ENCODE assay signal across 33 cellular contexts in genomic region chr4:28369504-28369903, GRCh38.
DNase-seq lines count a peak whose midpoint lies in the region; ATAC-seq and TF ChIP-seq lines count a peak whose summit lies in the region.
"Had no signal": no experiment of that assay in that cellular context is flagged by ENCODE, and none has a peak within 500 bp of the region (broad histone marks: within the 10 kb centered on the region; RNA-seq: fewer than 3 reads in every experiment).

No MANE protein-coding gene starts in this region.

- no peak overlapping the region for H2BK5ac ChIP-seq in neuronal stem cell (ENCODE audit: low read length)

- H3K4me3 Mint-ChIP-seq in activated T-cell treated with anti-CD3 and anti-CD28 coated beads, Interleukin-2, amount 50 U/mL, for 24 hours, result no peak overlapping the region
- H3K4me3 Mint-ChIP-seq: activated naive CD8-positive, alpha-beta T cell; effector memory CD8-positive, alpha-beta T cell; natural killer cell had no signal

- H2BK12ac ChIP-seq in neuronal stem cell (ENCODE audit: low read length), result no peak overlapping the region

- H3K9me3 ChIP-seq in SK-N-SH (no peaks in the 10 kb centered on the region), adipocyte (ENCODE audit: control insufficient read depth, low read length) (no peaks in the 10 kb centered on the region), neuronal stem cell (replicated peaks in 1 of 2; ENCODE audit: control insufficient read depth in 2 of 2, insufficient read depth in 1 of 2, low read depth in 1 of 2, low read length in 2 of 2) (no peaks in the 10 kb centered on the region)
- H3K9me3 ChIP-seq: Caco-2, esophagus muscularis mucosa, gastrocnemius medialis, lower lobe of right lung, mucosa of descending colon, transverse colon had no signal

- H3K4me1 Mint-ChIP-seq in activated T-cell treated with anti-CD3 and anti-CD28 coated beads, Interleukin-2, amount 50 U/mL, for 24 hours (ENCODE audit: low read depth), result no peaks in the 10 kb centered on the region
- H3K4me1 Mint-ChIP-seq: natural killer cell had no signal

- H3K27me3 Mint-ChIP-seq in activated T-cell treated with anti-CD3 and anti-CD28 coated beads, Interleukin-2, amount 50 U/mL, for 24 hours, result no peaks in the 10 kb centered on the region
- H3K27me3 Mint-ChIP-seq: activated naive CD8-positive, alpha-beta T cell; effector memory CD8-positive, alpha-beta T cell had no signal

- no peak for ATAC-seq in SK-N-SH treated with all-trans-retinoic acid at 6 μM for 48 hours
- ATAC-seq: effector memory CD8-positive, alpha-beta T cell; gastrocnemius medialis; lower lobe of right lung; mucosa of descending colon; natural killer cell had no signal

- H3K27me3 ChIP-seq in SK-N-SH (ENCODE audit: insufficient read depth) (no peaks in the 10 kb centered on the region), adipocyte (replicated peaks; ENCODE audit: control insufficient read depth, insufficient read depth, low read length) (no peaks in the 10 kb centered on the region), neuronal stem cell (ENCODE audit: control insufficient read depth in 3 of 3, insufficient read depth in 3 of 3, low read depth in 1 of 3, low read length in 3 of 3) (no peaks in the 10 kb centered on the region)
- H3K27me3 ChIP-seq: esophagus muscularis mucosa, gastrocnemius medialis, transverse colon had no signal

- H2AFZ ChIP-seq in SK-N-SH (ENCODE audit: low read depth), result peak overlapping the region; percentile 5; the same call in 1 of the 2 replicates
- no peak overlapping the region for H2AFZ ChIP-seq in neuronal stem cell (ENCODE audit: low read length)
- H2AFZ ChIP-seq: PC-9 had no signal

- H3F3A ChIP-seq in SK-N-SH (replicated peaks; ENCODE audit: insufficient read depth), result no peaks in the 10 kb centered on the region

- DNase-seq in SK-N-SH, result no peak
- peak; percentile 9 for DNase-seq in adipocyte (ENCODE audit: low read depth)
- DNase-seq in fibroblast of mammary gland (ENCODE audit: low read depth), result peak; percentile 56
- no peak for DNase-seq in DMS79 treated with DMSO at 0.1 percent for 48 hours (lab: John Stamatoyannopoulos, UW)
- no peak for DNase-seq in activated T-cell treated with anti-CD3 and anti-CD28 coated beads, Interleukin-2, amount 50 U/mL, for 24 hours
- no peak for DNase-seq in superior temporal gyrus (ENCODE audit: extremely low spot score)
- no peak for DNase-seq in neuronal stem cell (ENCODE audit: low spot score)
- DNase-seq: activated CD4-positive, alpha-beta T cell treated with anti-CD3 and anti-CD28 coated beads for 48 hours; activated CD8-positive, alpha-beta memory T cell treated with anti-CD3 and anti-CD28 coated beads for 24 hours; activated effector memory CD4-positive, alpha-beta T cell treated with Interleukin-2 at 50 U/mL for 16 hours; aorta; Caco-2; central memory CD4-positive, alpha-beta T cell; effector memory CD8-positive, alpha-beta T cell; gastrocnemius medialis; kidney glomerular epithelial cell; lower lobe of right lung; mucosa of descending colon; natural killer cell; NCI-H1105; NCI-H187 treated with DMSO at 0.1 percent for 48 hours; NCI-H524 treated with DMSO at 0.1 percent for 48 hours; PC-9; SHP77 treated with DMSO at 0.1 percent for 48 hours; stimulated activated CD4-positive, alpha-beta T cell treated with anti-CD3 and anti-CD28 coated beads, Interleukin-15, amount 100 ng/mL, for 24 hours; stimulated activated CD4-positive, alpha-beta T cell treated with anti-CD3 and anti-CD28 coated beads, Interleukin-4, amount 100 ng/mL, for 4 hours; SW 1271; transverse colon had no signal

- no peak overlapping the region for H3K14ac ChIP-seq in neuronal stem cell (ENCODE audit: low read length)

- H2AK5ac ChIP-seq in neuronal stem cell (ENCODE audit: low read depth, low read length), result no peak overlapping the region

- H4K20me1 ChIP-seq in SK-N-SH (ENCODE audit: insufficient read depth), result no peaks in the 10 kb centered on the region

- H3K4me2 ChIP-seq in SK-N-SH (no peak overlapping the region), neuronal stem cell (ENCODE audit: insufficient read depth, low read length, poor library complexity, severe bottlenecking) (no peak overlapping the region)
- H3K4me2 ChIP-seq: PC-9 had no signal

- no peak for TF ChIP-seq EP300 in SK-N-SH (IDR thresholded peaks at IDR 0.05; ENCODE audit: borderline replicate concordance in 1 of 2, low read depth in 1 of 2, low read length in 1 of 2)

- H3K9me2 ChIP-seq in SK-N-SH, result no peaks in the 10 kb centered on the region

- H3K4me3 ChIP-seq in SK-N-SH (ENCODE audit: low read depth in 2 of 2, low read length in 1 of 2) (no peak overlapping the region), adipocyte (ENCODE audit: low read length) (no peak overlapping the region), fibroblast of mammary gland (ENCODE audit: control insufficient read depth, low read depth, low read length) (no peak overlapping the region), neuronal stem cell (ENCODE audit: low read length in 2 of 2) (no peak overlapping the region)
- H3K4me3 ChIP-seq: esophagus muscularis mucosa, gastrocnemius medialis, lower lobe of right lung, mucosa of descending colon, PC-9, transverse colon had no signal

- CTCF ChIA-PET in SK-N-SH (lab: Yijun Ruan, JAX), result no interaction called here

- H4K8ac ChIP-seq in neuronal stem cell (ENCODE audit: low read depth, low read length), result no peak overlapping the region

- H2BK15ac ChIP-seq in neuronal stem cell (ENCODE audit: low read length), result no peak overlapping the region

- TF ChIP-seq RAD21 in SK-N-SH (IDR thresholded peaks at IDR 0.05; ENCODE audit: low read length), result no peak

- H3K4me1 ChIP-seq in SK-N-SH (ENCODE audit: control insufficient read depth in 1 of 2, insufficient read depth in 2 of 2, low read depth in 1 of 2, low read length in 1 of 2), result no peaks in the 10 kb centered on the region
- H3K4me1 ChIP-seq in adipocyte (ENCODE audit: control insufficient read depth, insufficient read depth, low read length), result peaks cover 10% of the 10 kb centered on the region
- peaks cover 1 to 2% of the 10 kb centered on the region in 2 donors for H3K4me1 ChIP-seq in neuronal stem cell (ENCODE audit: control insufficient read depth in 2 of 2, insufficient read depth in 1 of 2, low read depth in 1 of 2, low read length in 2 of 2)
- H3K4me1 ChIP-seq: Caco-2, esophagus muscularis mucosa, gastrocnemius medialis, lower lobe of right lung, transverse colon had no signal

- H3K27ac Mint-ChIP-seq in activated T-cell treated with anti-CD3 and anti-CD28 coated beads, Interleukin-2, amount 50 U/mL, for 24 hours, result no peak overlapping the region
- H3K27ac Mint-ChIP-seq: activated naive CD8-positive, alpha-beta T cell; effector memory CD8-positive, alpha-beta T cell; natural killer cell had no signal

- H3K36me3 ChIP-seq in SK-N-SH (replicated peaks in 1 of 2; ENCODE audit: control insufficient read depth in 1 of 2, insufficient read depth in 2 of 2, low read length in 1 of 2), result no peaks in the 10 kb centered on the region
- no peaks in the 10 kb centered on the region for H3K36me3 ChIP-seq in adipocyte (ENCODE audit: control insufficient read depth, insufficient read depth, low read length, severe bottlenecking)
- H3K36me3 ChIP-seq in neuronal stem cell (replicated peaks in 1 of 2; ENCODE audit: control insufficient read depth in 2 of 2, insufficient read depth in 2 of 2, low read length in 2 of 2), result no peaks in the 10 kb centered on the region
- H3K36me3 ChIP-seq: esophagus muscularis mucosa, gastrocnemius medialis, lower lobe of right lung, transverse colon had no signal

- H3K27ac ChIP-seq in SK-N-SH (ENCODE audit: low read depth in 2 of 2, low read length in 1 of 2) (no peak overlapping the region; a peak in 1 of 4 replicates), neuronal stem cell (replicated peaks; ENCODE audit: low read length) (no peak overlapping the region)
- H3K27ac ChIP-seq: 22Rv1, C4-2B, esophagus muscularis mucosa, gastrocnemius medialis, lower lobe of right lung, PC-9, transverse colon had no signal

- no peak overlapping the region for H4K91ac ChIP-seq in neuronal stem cell (ENCODE audit: low read depth, low read length, poor library complexity)

- H3K79me2 ChIP-seq in SK-N-SH (ENCODE audit: insufficient read depth), result no peaks in the 10 kb centered on the region

- no peak overlapping the region for H2BK120ac ChIP-seq in neuronal stem cell (ENCODE audit: low read depth, low read length)

- H3K23ac ChIP-seq in neuronal stem cell (ENCODE audit: low read depth, low read length, poor library complexity), result no peak overlapping the region

- H3K79me1 ChIP-seq in neuronal stem cell (ENCODE audit: low read depth, low read length), result no peaks in the 10 kb centered on the region

- POLR2A ChIA-PET in SK-N-SH (lab: Yijun Ruan, JAX), result no interaction called here

- no peaks in the 10 kb centered on the region for H3K36me3 Mint-ChIP-seq in activated T-cell treated with anti-CD3 and anti-CD28 coated beads, Interleukin-2, amount 50 U/mL, for 24 hours (ENCODE audit: low read depth)
- H3K36me3 Mint-ChIP-seq: activated naive CD8-positive, alpha-beta T cell; natural killer cell had no signal

- no peak overlapping the region for H3K4ac ChIP-seq in neuronal stem cell (ENCODE audit: low read length)

- WGBS in SK-N-SH (ENCODE audit: low lambda C conversion rate), result 14% methylated on average over 1 of the region's 1 CpG
- no CpG with 5 or more reads among the region's 1 CpG for WGBS in neuronal stem cell (ENCODE audit: extremely low coverage in 2 of 2, insufficient read length in 2 of 2, insufficient replicate concordance in 1 of 2), 2 donors

- no peak for TF ChIP-seq CTCF in SK-N-SH (IDR thresholded peaks at IDR 0.05)
- no peak for TF ChIP-seq CTCF in fibroblast of mammary gland (conservative IDR thresholded peaks at IDR 0.05; ENCODE audit: control insufficient read depth, insufficient read depth, low read depth, low read length)

- H3K18ac ChIP-seq in neuronal stem cell (ENCODE audit: low read length), result no peak overlapping the region

- H3K9me3 Mint-ChIP-seq in activated T-cell treated with anti-CD3 and anti-CD28 coated beads, Interleukin-2, amount 50 U/mL, for 24 hours, result peaks cover 7% of the 10 kb centered on the region

- H3K9ac ChIP-seq in SK-N-SH, result no peak overlapping the region
- no peak overlapping the region for H3K9ac ChIP-seq in adipocyte (ENCODE audit: low read length)
- no peak overlapping the region for H3K9ac ChIP-seq in neuronal stem cell (ENCODE audit: low read depth, low read length, poor library complexity)

TF ChIP-seq in SK-N-SH, 30 proteins besides CTCF, POLR2A, EP300 and RAD21 (continues in another document):
- TF ChIP-seq MEF2A (IDR thresholded peaks at IDR 0.05; ENCODE audit: borderline replicate concordance, low read depth) (no peak), NFIC (IDR thresholded peaks at IDR 0.05; ENCODE audit: borderline replicate concordance) (no peak)

TF ChIP-seq in SK-N-SH treated with all-trans-retinoic acid at 6 μM for 48 hours, 23 proteins besides CTCF, POLR2A, EP300 and RAD21 (continues in another document):
- no peak for TF ChIP-seq ZFP30 (CRISPR knock-in tag; IDR thresholded peaks at IDR 0.05)

Comparison
In these comparisons a context has a peak if more than half of its experiments do, and no peak if none do; other contexts are left out.
1. DNase-seq: peak in adipocyte (single experiment) and fibroblast of mammary gland (single experiment); none in SK-N-SH (single experiment), DMS79 treated with DMSO at 0.1 percent for 48 hours (single experiment), activated T-cell treated with anti-CD3 and anti-CD28 coated beads, Interleukin-2, amount 50 U/mL, for 24 hours (single experiment), superior temporal gyrus (single experiment) and neuronal stem cell (single experiment).